Comparison of ENCODE assay signal across 19 cellular contexts in the genomic region with DNA sequence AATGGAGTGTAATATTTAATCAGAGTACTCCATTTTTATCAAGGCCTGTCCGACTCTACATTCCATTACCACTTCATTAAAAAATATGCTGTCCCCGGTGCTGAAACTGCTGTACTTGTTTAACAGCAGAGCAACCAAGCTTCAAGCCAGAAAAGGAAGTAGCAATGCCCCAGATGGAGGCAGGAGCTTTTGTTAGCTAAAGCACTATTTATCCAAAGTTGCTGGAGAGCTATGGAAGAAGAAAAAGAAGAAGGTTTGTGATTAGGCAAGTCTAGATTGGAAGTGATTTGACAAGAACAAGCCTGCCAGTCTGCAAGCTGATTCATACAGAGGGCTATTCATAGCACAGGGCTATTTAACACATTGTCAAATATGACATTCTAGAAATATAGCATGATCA.
A peak's percentile ranks its signal among the peaks of the same experiment; 100 is the strongest.
DNase-seq lines count a peak whose midpoint lies in the region; ATAC-seq and TF ChIP-seq lines count a peak whose summit lies in the region.
"Had no signal": no experiment of that assay in that cellular context is flagged by ENCODE, and none has a peak within 500 bp of the region (broad histone marks: within the 10 kb centered on the region; RNA-seq: fewer than 3 reads in every experiment).

No MANE protein-coding gene starts in this region.

- TF ChIP-seq EP300 in neural cell (conservative IDR thresholded peaks at IDR 0.05; ENCODE audit: poor library complexity, severe bottlenecking), result peak; percentile 56

- no peaks in the 10 kb centered on the region for H3K79me2 ChIP-seq in neural cell (replicated peaks; ENCODE audit: insufficient read depth, low read length)

- DNase-seq in HPDE6-E6E7 (ENCODE audit: extremely low spot score) (peak; percentile 21), RKO (ENCODE audit: low spot score) (peak; percentile 30), epithelial cell of esophagus (ENCODE audit: low read depth) (peak; percentile 80), left colon (no peak)
- DNase-seq in activated naive CD4-positive, alpha-beta T cell treated with anti-CD3 and anti-CD28 coated beads, Interleukin-2, amount 50 U/mL, for 72 hours (ENCODE audit: low spot score in 2 of 2), result no peak
- DNase-seq: activated B cell treated with CpG ODN at 0.5 μM for 24 hours; activated CD8-positive, alpha-beta memory T cell treated with anti-CD3 and anti-CD28 coated beads, Interleukin-2, amount 50 U/mL, for 48 hours; EL; NCI-H1105 treated with DMSO at 0.1 percent for 48 hours; NCI-H345; stimulated activated CD4-positive, alpha-beta T cell treated with anti-CD3 and anti-CD28 coated beads, Interleukin-4, amount 100 ng/mL, for 4 hours; SW 1271; trophoblast cell had no signal

- TF ChIP-seq RAD21 in neural cell (conservative IDR thresholded peaks at IDR 0.05), result no peak

- H2AFZ ChIP-seq in neural cell (ENCODE audit: low read depth, low read length), result no peak overlapping the region

- H3K27ac ChIP-seq in neural cell (ENCODE audit: low read length), result no peak overlapping the region

- TF ChIP-seq CTCF in epithelial cell of esophagus (IDR thresholded peaks at IDR 0.05; ENCODE audit: insufficient read depth, low read depth, low read length, missing control alignments) (no peak), neural cell (IDR thresholded peaks at IDR 0.05; ENCODE audit: poor library complexity, severe bottlenecking) (no peak)

- H3F3A ChIP-seq in neural cell (ENCODE audit: insufficient read depth, low read length, poor library complexity, severe bottlenecking), result no peaks in the 10 kb centered on the region

- no peaks in the 10 kb centered on the region for H4K20me1 ChIP-seq in neural cell (ENCODE audit: insufficient read depth)

- H3K27ac Mint-ChIP-seq in activated naive CD4-positive, alpha-beta T cell treated with anti-CD3 and anti-CD28 coated beads, Interleukin-2, amount 50 U/mL, for 72 hours, result no peak overlapping the region
- H3K27ac Mint-ChIP-seq: activated B cell treated with CpG ODN at 0.5 μM for 24 hours; activated naive CD4-positive, alpha-beta T cell treated with anti-CD3 and anti-CD28 coated beads, Interleukin-2, amount 50 U/mL, for 24 hours; CD14-positive monocyte had no signal

- H3K36me3 ChIP-seq in neural cell (ENCODE audit: insufficient read depth, low read length), result no peaks in the 10 kb centered on the region

- H3K4me2 ChIP-seq in neural cell (ENCODE audit: low read length), result no peak overlapping the region

- no peak overlapping the region for H3K4me3 ChIP-seq in epithelial cell of esophagus (ENCODE audit: low read length)
- no peak overlapping the region for H3K4me3 ChIP-seq in neural cell (ENCODE audit: low read length)
- H3K4me3 ChIP-seq: lung had no signal

- ATAC-seq in HG02938 (IDR thresholded peaks at IDR 0.05; ENCODE audit: unreplicated experiment), result no peak
- no peak for ATAC-seq in activated naive CD4-positive, alpha-beta T cell treated with anti-CD3 and anti-CD28 coated beads, Interleukin-2, amount 50 U/mL, for 72 hours
- ATAC-seq in HG03460 (IDR thresholded peaks at IDR 0.05; ENCODE audit: unreplicated experiment), result no peak
- ATAC-seq in left colon, result no peak

- no peaks in the 10 kb centered on the region for H3K9me2 ChIP-seq in neural cell (ENCODE audit: insufficient read depth, low read length)

- H3K9me3 Mint-ChIP-seq in activated naive CD4-positive, alpha-beta T cell treated with anti-CD3 and anti-CD28 coated beads, Interleukin-2, amount 50 U/mL, for 72 hours, result peaks cover 0 to 4% of the 10 kb centered on the region in 2 donors
- H3K9me3 Mint-ChIP-seq: activated B cell treated with CpG ODN at 0.5 μM for 24 hours had no signal

- intact Hi-C loops in left colon (cut with DNase I, micrococcal nuclease), result no loop called here

- no peaks in the 10 kb centered on the region for H3K9me3 ChIP-seq in neural cell (ENCODE audit: low read length)

- no peaks in the 10 kb centered on the region for H3K27me3 ChIP-seq in neural cell (ENCODE audit: insufficient read depth, low read depth, low read length)

- H3K36me3 Mint-ChIP-seq in activated naive CD4-positive, alpha-beta T cell treated with anti-CD3 and anti-CD28 coated beads, Interleukin-2, amount 50 U/mL, for 72 hours, result peaks cover 0 to 4% of the 10 kb centered on the region in 2 donors
- H3K36me3 Mint-ChIP-seq: activated naive CD4-positive, alpha-beta T cell treated with anti-CD3 and anti-CD28 coated beads, Interleukin-2, amount 50 U/mL, for 24 hours; CD14-positive monocyte had no signal

- no peak overlapping the region for H3K9ac ChIP-seq in neural cell (ENCODE audit: low read length)

TF ChIP-seq in neural cell, 6 proteins besides CTCF, POLR2A, EP300 and RAD21:
- TF ChIP-seq TAF1 (IDR thresholded peaks at IDR 0.05; ENCODE audit: low read depth), result no peak
- TF ChIP-seq POLR2AphosphoS5 (IDR thresholded peaks at IDR 0.05), result no peak
- TF ChIP-seq MXI1 (conservative IDR thresholded peaks at IDR 0.05; ENCODE audit: poor library complexity, severe bottlenecking), result no peak
- TF ChIP-seq, protein P1, sequence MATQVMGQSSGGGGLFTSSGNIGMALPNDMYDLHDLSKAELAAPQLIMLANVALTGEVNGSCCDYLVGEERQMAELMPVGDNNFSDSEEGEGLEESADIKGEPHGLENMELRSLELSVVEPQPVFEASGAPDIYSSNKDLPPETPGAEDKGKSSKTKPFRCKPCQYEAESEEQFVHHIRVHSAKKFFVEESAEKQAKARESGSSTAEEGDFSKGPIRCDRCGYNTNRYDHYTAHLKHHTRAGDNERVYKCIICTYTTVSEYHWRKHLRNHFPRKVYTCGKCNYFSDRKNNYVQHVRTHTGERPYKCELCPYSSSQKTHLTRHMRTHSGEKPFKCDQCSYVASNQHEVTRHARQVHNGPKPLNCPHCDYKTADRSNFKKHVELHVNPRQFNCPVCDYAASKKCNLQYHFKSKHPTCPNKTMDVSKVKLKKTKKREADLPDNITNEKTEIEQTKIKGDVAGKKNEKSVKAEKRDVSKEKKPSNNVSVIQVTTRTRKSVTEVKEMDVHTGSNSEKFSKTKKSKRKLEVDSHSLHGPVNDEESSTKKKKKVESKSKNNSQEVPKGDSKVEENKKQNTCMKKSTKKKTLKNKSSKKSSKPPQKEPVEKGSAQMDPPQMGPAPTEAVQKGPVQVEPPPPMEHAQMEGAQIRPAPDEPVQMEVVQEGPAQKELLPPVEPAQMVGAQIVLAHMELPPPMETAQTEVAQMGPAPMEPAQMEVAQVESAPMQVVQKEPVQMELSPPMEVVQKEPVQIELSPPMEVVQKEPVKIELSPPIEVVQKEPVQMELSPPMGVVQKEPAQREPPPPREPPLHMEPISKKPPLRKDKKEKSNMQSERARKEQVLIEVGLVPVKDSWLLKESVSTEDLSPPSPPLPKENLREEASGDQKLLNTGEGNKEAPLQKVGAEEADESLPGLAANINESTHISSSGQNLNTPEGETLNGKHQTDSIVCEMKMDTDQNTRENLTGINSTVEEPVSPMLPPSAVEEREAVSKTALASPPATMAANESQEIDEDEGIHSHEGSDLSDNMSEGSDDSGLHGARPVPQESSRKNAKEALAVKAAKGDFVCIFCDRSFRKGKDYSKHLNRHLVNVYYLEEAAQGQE (IDR thresholded peaks at IDR 0.05; ENCODE audit: borderline replicate concordance), result no peak
- TF ChIP-seq SMC3 (conservative IDR thresholded peaks at IDR 0.05; ENCODE audit: poor library complexity), result no peak
- TF ChIP-seq EZH2 (IDR thresholded peaks at IDR 0.05; ENCODE audit: borderline replicate concordance, insufficient read depth, low read length, poor library complexity, severe bottlenecking), result no peak

Comparison
In these comparisons a context has a peak if more than half of its experiments do, and no peak if none do; other contexts are left out.
1. DNase-seq: peak in HPDE6-E6E7 (single experiment), RKO (single experiment) and epithelial cell of esophagus (single experiment); none in activated naive CD4-positive, alpha-beta T cell treated with anti-CD3 and anti-CD28 coated beads, Interleukin-2, amount 50 U/mL, for 72 hours (0 of 2) and left colon (0 of 2).